1 cellular context compared by ENCODE assay signal in the genomic region with DNA sequence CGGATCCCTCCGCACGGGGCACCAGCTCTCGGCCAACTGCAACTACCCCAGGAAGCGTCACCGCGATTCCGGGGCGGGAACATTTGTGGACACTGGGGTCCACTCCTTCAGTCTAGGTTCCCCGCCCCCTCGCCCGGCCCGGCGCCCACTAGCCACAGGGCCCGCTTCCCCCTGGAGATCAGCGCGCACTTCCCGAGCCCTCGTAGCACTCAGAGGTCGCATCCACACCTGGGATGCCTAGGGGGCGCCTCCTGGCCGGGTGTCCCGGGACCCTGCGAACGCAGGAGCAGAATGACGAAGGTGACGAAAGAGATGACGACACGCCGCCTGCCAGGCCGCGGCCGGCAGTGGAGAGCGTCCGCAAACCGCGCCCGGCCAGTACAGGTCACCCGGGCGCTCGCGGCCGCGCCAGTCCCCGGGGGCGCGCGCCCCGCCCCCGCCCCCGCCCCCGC.
TF ChIP-seq lines count a peak whose summit lies in the region.

No MANE protein-coding gene starts in this region.

TF ChIP-seq in K562, 482 proteins besides CTCF, POLR2A, EP300 and RAD21 (continued from another document and continues in another):
- TF ChIP-seq, protein P1, sequence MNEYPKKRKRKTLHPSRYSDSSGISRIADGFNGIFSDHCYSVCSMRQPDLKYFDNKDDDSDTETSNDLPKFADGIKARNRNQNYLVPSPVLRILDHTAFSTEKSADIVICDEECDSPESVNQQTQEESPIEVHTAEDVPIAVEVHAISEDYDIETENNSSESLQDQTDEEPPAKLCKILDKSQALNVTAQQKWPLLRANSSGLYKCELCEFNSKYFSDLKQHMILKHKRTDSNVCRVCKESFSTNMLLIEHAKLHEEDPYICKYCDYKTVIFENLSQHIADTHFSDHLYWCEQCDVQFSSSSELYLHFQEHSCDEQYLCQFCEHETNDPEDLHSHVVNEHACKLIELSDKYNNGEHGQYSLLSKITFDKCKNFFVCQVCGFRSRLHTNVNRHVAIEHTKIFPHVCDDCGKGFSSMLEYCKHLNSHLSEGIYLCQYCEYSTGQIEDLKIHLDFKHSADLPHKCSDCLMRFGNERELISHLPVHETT (CRISPR knock-in tag; conservative IDR thresholded peaks at IDR 0.05 in 1 of 2, IDR thresholded peaks at IDR 0.05 in 1 of 2) = peak in 1 of 2 experiments; percentile 91; a peak in 2 of 4 replicates
- no peak for TF ChIP-seq CBX8 (IDR thresholded peaks at IDR 0.05; ENCODE audit: borderline replicate concordance, extremely low read depth, low read depth, low read length, poor library complexity, severe bottlenecking)
- TF ChIP-seq ZNF696 (CRISPR knock-in tag; conservative IDR thresholded peaks at IDR 0.05) = no peak
- TF ChIP-seq, protein P2, sequence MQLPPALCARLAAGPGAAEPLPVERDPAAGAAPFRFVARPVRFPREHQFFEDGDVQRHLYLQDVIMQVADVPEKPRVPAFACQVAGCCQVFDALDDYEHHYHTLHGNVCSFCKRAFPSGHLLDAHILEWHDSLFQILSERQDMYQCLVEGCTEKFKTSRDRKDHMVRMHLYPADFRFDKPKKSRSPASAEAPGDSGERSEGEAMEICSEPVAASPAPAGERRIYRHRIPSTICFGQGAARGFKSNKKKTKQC (CRISPR knock-in tag; IDR thresholded peaks at IDR 0.05) = peak; percentile 86
- no peak for TF ChIP-seq DACH1 (IDR thresholded peaks at IDR 0.05; ENCODE audit: partially characterized antibody)
- TF ChIP-seq, protein P3, sequence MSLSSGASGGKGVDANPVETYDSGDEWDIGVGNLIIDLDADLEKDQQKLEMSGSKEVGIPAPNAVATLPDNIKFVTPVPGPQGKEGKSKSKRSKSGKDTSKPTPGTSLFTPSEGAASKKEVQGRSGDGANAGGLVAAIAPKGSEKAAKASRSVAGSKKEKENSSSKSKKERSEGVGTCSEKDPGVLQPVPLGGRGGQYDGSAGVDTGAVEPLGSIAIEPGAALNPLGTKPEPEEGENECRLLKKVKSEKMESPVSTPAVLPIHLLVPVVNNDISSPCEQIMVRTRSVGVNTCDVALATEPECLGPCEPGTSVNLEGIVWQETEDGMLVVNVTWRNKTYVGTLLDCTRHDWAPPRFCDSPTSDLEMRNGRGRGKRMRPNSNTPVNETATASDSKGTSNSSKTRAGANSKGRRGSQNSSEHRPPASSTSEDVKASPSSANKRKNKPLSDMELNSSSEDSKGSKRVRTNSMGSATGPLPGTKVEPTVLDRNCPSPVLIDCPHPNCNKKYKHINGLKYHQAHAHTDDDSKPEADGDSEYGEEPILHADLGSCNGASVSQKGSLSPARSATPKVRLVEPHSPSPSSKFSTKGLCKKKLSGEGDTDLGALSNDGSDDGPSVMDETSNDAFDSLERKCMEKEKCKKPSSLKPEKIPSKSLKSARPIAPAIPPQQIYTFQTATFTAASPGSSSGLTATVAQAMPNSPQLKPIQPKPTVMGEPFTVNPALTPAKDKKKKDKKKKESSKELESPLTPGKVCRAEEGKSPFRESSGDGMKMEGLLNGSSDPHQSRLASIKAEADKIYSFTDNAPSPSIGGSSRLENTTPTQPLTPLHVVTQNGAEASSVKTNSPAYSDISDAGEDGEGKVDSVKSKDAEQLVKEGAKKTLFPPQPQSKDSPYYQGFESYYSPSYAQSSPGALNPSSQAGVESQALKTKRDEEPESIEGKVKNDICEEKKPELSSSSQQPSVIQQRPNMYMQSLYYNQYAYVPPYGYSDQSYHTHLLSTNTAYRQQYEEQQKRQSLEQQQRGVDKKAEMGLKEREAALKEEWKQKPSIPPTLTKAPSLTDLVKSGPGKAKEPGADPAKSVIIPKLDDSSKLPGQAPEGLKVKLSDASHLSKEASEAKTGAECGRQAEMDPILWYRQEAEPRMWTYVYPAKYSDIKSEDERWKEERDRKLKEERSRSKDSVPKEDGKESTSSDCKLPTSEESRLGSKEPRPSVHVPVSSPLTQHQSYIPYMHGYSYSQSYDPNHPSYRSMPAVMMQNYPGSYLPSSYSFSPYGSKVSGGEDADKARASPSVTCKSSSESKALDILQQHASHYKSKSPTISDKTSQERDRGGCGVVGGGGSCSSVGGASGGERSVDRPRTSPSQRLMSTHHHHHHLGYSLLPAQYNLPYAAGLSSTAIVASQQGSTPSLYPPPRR (CRISPR knock-in tag; IDR thresholded peaks at IDR 0.05; ENCODE audit: borderline replicate concordance) = 0 out of 2 replicates have a peak, but pooled peaks have one; percentile 4
- TF ChIP-seq ELF4 (CRISPR knock-in tag; IDR thresholded peaks at IDR 0.05) = 0 out of 2 replicates have a peak, but pooled peaks have one; percentile 15
- TF ChIP-seq PCBP1 (IDR thresholded peaks at IDR 0.05; ENCODE audit: low read depth, low read length, poor library complexity, severe bottlenecking) = peak; percentile 18
- peak; percentile 21 for TF ChIP-seq NEUROD1 (IDR thresholded peaks at IDR 0.05; ENCODE audit: borderline replicate concordance, low read depth, low read length, partially characterized antibody)
- TF ChIP-seq PPARD (CRISPR knock-in tag; IDR thresholded peaks at IDR 0.05) = no peak
- TF ChIP-seq ARID2 (IDR thresholded peaks at IDR 0.05) = no peak
- TF ChIP-seq PHB (CRISPR knock-in tag; IDR thresholded peaks at IDR 0.05) = peak; percentile 80; the same call in 1 of the 2 replicates
- peak; percentile 95 for TF ChIP-seq FOXP1 (CRISPR knock-in tag; IDR thresholded peaks at IDR 0.05)
- TF ChIP-seq SPI1 (IDR thresholded peaks at IDR 0.05; ENCODE audit: borderline replicate concordance, low read depth, low read length) = no peak
- TF ChIP-seq ZFP30 (CRISPR knock-in tag; IDR thresholded peaks at IDR 0.05; ENCODE audit: borderline replicate concordance) = no peak
- TF ChIP-seq JUNB (CRISPR knock-in tag; conservative IDR thresholded peaks at IDR 0.05) = 0 out of 2 replicates have a peak, but pooled peaks have one; percentile 7
- TF ChIP-seq MYC (IDR thresholded peaks at IDR 0.05; ENCODE audit: low read depth, low read length) = peak; percentile 49; the same call in 1 of the 2 replicates
- TF ChIP-seq MYC (CRISPR knock-in tag; IDR thresholded peaks at IDR 0.05; ENCODE audit: borderline replicate concordance, low read depth) = no peak
- TF ChIP-seq, protein P4, sequence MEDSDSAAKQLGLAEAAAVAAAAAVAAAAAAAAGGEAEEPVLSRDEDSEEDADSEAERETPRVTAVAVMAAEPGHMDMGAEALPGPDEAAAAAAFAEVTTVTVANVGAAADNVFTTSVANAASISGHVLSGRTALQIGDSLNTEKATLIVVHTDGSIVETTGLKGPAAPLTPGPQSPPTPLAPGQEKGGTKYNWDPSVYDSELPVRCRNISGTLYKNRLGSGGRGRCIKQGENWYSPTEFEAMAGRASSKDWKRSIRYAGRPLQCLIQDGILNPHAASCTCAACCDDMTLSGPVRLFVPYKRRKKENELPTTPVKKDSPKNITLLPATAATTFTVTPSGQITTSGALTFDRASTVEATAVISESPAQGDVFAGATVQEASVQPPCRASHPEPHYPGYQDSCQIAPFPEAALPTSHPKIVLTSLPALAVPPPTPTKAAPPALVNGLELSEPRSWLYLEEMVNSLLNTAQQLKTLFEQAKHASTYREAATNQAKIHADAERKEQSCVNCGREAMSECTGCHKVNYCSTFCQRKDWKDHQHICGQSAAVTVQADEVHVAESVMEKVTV (CRISPR knock-in tag; IDR thresholded peaks at IDR 0.05) = peak; percentile 39; the same call in 1 of the 2 replicates
- no peak for TF ChIP-seq MEF2A (IDR thresholded peaks at IDR 0.05; ENCODE audit: control insufficient read depth, low read depth, low read length)
- peak; percentile 97 for TF ChIP-seq NCOA1 (IDR thresholded peaks at IDR 0.05; ENCODE audit: low read depth)
- TF ChIP-seq NR2C2 (CRISPR knock-in tag; IDR thresholded peaks at IDR 0.05) = no peak
- peak; percentile 76 for TF ChIP-seq NR2C2 (tag; IDR thresholded peaks at IDR 0.05)
- peak; percentile 21; the same call in 1 of the 2 replicates for TF ChIP-seq TCF3 (CRISPR knock-in tag; IDR thresholded peaks at IDR 0.05)
- TF ChIP-seq, protein P5, sequence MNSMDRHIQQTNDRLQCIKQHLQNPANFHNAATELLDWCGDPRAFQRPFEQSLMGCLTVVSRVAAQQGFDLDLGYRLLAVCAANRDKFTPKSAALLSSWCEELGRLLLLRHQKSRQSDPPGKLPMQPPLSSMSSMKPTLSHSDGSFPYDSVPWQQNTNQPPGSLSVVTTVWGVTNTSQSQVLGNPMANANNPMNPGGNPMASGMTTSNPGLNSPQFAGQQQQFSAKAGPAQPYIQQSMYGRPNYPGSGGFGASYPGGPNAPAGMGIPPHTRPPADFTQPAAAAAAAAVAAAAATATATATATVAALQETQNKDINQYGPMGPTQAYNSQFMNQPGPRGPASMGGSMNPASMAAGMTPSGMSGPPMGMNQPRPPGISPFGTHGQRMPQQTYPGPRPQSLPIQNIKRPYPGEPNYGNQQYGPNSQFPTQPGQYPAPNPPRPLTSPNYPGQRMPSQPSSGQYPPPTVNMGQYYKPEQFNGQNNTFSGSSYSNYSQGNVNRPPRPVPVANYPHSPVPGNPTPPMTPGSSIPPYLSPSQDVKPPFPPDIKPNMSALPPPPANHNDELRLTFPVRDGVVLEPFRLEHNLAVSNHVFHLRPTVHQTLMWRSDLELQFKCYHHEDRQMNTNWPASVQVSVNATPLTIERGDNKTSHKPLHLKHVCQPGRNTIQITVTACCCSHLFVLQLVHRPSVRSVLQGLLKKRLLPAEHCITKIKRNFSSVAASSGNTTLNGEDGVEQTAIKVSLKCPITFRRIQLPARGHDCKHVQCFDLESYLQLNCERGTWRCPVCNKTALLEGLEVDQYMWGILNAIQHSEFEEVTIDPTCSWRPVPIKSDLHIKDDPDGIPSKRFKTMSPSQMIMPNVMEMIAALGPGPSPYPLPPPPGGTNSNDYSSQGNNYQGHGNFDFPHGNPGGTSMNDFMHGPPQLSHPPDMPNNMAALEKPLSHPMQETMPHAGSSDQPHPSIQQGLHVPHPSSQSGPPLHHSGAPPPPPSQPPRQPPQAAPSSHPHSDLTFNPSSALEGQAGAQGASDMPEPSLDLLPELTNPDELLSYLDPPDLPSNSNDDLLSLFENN (IDR thresholded peaks at IDR 0.05; ENCODE audit: low read depth in 2 of 2, low read length in 2 of 2) = no peak
- TF ChIP-seq MYNN (IDR thresholded peaks at IDR 0.05) = 0 out of 2 replicates have a peak, but pooled peaks have one; percentile 14
- no peak for TF ChIP-seq MYNN (CRISPR knock-in tag; IDR thresholded peaks at IDR 0.05)
- TF ChIP-seq FOXM1 (IDR thresholded peaks at IDR 0.05; ENCODE audit: low read depth) = 0 out of 2 replicates have a peak, but pooled peaks have one; percentile 16
- TF ChIP-seq FOXM1 (CRISPR knock-in tag; IDR thresholded peaks at IDR 0.05; ENCODE audit: low read depth) = peak; percentile 88; the same call in 1 of the 2 replicates
- 0 out of 2 replicates have a peak, but pooled peaks have one; percentile 64 for TF ChIP-seq HDAC8 (tag; IDR thresholded peaks at IDR 0.05)
- TF ChIP-seq SLC30A9 (CRISPR knock-in tag; IDR thresholded peaks at IDR 0.05) = no peak
- TF ChIP-seq, protein P6, sequence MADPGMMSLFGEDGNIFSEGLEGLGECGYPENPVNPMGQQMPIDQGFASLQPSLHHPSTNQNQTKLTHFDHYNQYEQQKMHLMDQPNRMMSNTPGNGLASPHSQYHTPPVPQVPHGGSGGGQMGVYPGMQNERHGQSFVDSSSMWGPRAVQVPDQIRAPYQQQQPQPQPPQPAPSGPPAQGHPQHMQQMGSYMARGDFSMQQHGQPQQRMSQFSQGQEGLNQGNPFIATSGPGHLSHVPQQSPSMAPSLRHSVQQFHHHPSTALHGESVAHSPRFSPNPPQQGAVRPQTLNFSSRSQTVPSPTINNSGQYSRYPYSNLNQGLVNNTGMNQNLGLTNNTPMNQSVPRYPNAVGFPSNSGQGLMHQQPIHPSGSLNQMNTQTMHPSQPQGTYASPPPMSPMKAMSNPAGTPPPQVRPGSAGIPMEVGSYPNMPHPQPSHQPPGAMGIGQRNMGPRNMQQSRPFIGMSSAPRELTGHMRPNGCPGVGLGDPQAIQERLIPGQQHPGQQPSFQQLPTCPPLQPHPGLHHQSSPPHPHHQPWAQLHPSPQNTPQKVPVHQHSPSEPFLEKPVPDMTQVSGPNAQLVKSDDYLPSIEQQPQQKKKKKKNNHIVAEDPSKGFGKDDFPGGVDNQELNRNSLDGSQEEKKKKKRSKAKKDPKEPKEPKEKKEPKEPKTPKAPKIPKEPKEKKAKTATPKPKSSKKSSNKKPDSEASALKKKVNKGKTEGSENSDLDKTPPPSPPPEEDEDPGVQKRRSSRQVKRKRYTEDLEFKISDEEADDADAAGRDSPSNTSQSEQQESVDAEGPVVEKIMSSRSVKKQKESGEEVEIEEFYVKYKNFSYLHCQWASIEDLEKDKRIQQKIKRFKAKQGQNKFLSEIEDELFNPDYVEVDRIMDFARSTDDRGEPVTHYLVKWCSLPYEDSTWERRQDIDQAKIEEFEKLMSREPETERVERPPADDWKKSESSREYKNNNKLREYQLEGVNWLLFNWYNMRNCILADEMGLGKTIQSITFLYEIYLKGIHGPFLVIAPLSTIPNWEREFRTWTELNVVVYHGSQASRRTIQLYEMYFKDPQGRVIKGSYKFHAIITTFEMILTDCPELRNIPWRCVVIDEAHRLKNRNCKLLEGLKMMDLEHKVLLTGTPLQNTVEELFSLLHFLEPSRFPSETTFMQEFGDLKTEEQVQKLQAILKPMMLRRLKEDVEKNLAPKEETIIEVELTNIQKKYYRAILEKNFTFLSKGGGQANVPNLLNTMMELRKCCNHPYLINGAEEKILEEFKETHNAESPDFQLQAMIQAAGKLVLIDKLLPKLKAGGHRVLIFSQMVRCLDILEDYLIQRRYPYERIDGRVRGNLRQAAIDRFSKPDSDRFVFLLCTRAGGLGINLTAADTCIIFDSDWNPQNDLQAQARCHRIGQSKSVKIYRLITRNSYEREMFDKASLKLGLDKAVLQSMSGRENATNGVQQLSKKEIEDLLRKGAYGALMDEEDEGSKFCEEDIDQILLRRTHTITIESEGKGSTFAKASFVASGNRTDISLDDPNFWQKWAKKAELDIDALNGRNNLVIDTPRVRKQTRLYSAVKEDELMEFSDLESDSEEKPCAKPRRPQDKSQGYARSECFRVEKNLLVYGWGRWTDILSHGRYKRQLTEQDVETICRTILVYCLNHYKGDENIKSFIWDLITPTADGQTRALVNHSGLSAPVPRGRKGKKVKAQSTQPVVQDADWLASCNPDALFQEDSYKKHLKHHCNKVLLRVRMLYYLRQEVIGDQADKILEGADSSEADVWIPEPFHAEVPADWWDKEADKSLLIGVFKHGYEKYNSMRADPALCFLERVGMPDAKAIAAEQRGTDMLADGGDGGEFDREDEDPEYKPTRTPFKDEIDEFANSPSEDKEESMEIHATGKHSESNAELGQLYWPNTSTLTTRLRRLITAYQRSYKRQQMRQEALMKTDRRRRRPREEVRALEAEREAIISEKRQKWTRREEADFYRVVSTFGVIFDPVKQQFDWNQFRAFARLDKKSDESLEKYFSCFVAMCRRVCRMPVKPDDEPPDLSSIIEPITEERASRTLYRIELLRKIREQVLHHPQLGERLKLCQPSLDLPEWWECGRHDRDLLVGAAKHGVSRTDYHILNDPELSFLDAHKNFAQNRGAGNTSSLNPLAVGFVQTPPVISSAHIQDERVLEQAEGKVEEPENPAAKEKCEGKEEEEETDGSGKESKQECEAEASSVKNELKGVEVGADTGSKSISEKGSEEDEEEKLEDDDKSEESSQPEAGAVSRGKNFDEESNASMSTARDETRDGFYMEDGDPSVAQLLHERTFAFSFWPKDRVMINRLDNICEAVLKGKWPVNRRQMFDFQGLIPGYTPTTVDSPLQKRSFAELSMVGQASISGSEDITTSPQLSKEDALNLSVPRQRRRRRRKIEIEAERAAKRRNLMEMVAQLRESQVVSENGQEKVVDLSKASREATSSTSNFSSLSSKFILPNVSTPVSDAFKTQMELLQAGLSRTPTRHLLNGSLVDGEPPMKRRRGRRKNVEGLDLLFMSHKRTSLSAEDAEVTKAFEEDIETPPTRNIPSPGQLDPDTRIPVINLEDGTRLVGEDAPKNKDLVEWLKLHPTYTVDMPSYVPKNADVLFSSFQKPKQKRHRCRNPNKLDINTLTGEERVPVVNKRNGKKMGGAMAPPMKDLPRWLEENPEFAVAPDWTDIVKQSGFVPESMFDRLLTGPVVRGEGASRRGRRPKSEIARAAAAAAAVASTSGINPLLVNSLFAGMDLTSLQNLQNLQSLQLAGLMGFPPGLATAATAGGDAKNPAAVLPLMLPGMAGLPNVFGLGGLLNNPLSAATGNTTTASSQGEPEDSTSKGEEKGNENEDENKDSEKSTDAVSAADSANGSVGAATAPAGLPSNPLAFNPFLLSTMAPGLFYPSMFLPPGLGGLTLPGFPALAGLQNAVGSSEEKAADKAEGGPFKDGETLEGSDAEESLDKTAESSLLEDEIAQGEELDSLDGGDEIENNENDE (IDR thresholded peaks at IDR 0.05; ENCODE audit: low read depth, low read length) = no peak
